2 cellular contexts compared by ENCODE assay signal in genomic region chr5:79140553-79140952, GRCh38.
A peak's percentile ranks its signal among the peaks of the same experiment; 100 is the strongest.
TF ChIP-seq lines count a peak whose summit lies in the region.

No MANE protein-coding gene starts in this region.

TF ChIP-seq in HepG2, 621 proteins besides CTCF, POLR2A, EP300 and RAD21:
- TF ChIP-seq HOXD1 (CRISPR knock-in tag; IDR thresholded peaks at IDR 0.05) (no peak), ZNF564 (CRISPR knock-in tag; IDR thresholded peaks at IDR 0.05) (peak; percentile 96)

TF ChIP-seq in K562, 482 proteins besides CTCF, POLR2A, EP300 and RAD21:
- TF ChIP-seq ZNF766 (CRISPR knock-in tag; conservative IDR thresholded peaks at IDR 0.05), result peak; percentile 99
- no peak for TF ChIP-seq ZNF695 (CRISPR knock-in tag; IDR thresholded peaks at IDR 0.05)
- TF ChIP-seq ERF (CRISPR knock-in tag; IDR thresholded peaks at IDR 0.05), result no peak
- no peak for TF ChIP-seq SLC30A9 (CRISPR knock-in tag; IDR thresholded peaks at IDR 0.05)
- no peak for TF ChIP-seq SMARCE1 (IDR thresholded peaks at IDR 0.05)
- TF ChIP-seq TRIM28 (IDR thresholded peaks at IDR 0.05), result peak; percentile 64; the same call in 1 of the 2 replicates
- TF ChIP-seq XRCC5 (IDR thresholded peaks at IDR 0.05; ENCODE audit: low read depth, low read length), result no peak
TF ChIP-seq in K562: peak in this region for 2.
